Comparison of ENCODE assay signal across 9 cellular contexts in genomic region chr12:48973992-48974673, GRCh38. TPM values are rescaled to one million over a fixed set of nuclear protein-coding genes. Genes with fewer than 3 reads are reported as not detected.
DNase-seq lines count a peak whose midpoint lies in the region; ATAC-seq lines count a peak whose summit lies in the region.
"Had no signal": no experiment of that assay in that cellular context is flagged by ENCODE, and none has a peak within 500 bp of the region (broad histone marks: within the 10 kb centered on the region; RNA-seq: fewer than 3 reads in every experiment).

No MANE protein-coding gene starts in this region.

- intact Hi-C loops in left cardiac atrium (cut with DNase I): no loop called here

- peaks cover 15% of the 10 kb centered on the region for H3K27me3 ChIP-seq in GM23248 (replicated peaks; ENCODE audit: insufficient read depth)

- no peaks in the 10 kb centered on the region for H3K9me2 ChIP-seq in GM23248 (ENCODE audit: insufficient read depth)

- no peak overlapping the region for H2AFZ ChIP-seq in GM23248

- no peak overlapping the region for H3K9ac ChIP-seq in GM23248

- 25 to 46% methylated on average over 11 to 17 of the region's 17 CpGs for WGBS in GM23248 (ENCODE audit: low coverage in 1 of 2, low lambda C conversion rate in 2 of 2, missing lambda C conversion rate in 2 of 2), 2 experiments

- peaks cover 37% of the 10 kb centered on the region for H3K4me1 ChIP-seq in GM23248 (ENCODE audit: insufficient read depth)

- no peak overlapping the region for H3K4me2 ChIP-seq in GM23248 (ENCODE audit: unreplicated experiment)

- DNase-seq in GM23248: peak; percentile 68
- peak; percentile 39 for DNase-seq in activated CD8-positive, alpha-beta memory T cell treated with anti-CD3 and anti-CD28 coated beads, Interleukin-2, amount 50 U/mL, for 4 hours
- DNase-seq in left cardiac atrium: peak; percentile 79
- DNase-seq in stimulated activated CD4-positive, alpha-beta T cell treated with anti-CD3 and anti-CD28 coated beads, Interleukin-4, amount 100 ng/mL, for 24 hours: peak; percentile 37
- DNase-seq in MV-4-11 (lab: John Stamatoyannopoulos, UW): no peak
- DNase-seq in SW 1271 (lab: John Stamatoyannopoulos, UW): no peak

- ATAC-seq in left cardiac atrium (peak; percentile 44 to 66), HG03457 (IDR thresholded peaks at IDR 0.05; ENCODE audit: unreplicated experiment) (no peak), GM21737 (IDR thresholded peaks at IDR 0.05; ENCODE audit: unreplicated experiment) (no peak)

- no peaks in the 10 kb centered on the region for H3K9me3 ChIP-seq in GM23248 (ENCODE audit: low read depth)

- H3K27ac ChIP-seq in GM23248: no peak overlapping the region

- H3F3A ChIP-seq in GM23248 (ENCODE audit: insufficient read depth): peaks cover 3% of the 10 kb centered on the region; the same call in 1 of the 2 replicates

- in situ Hi-C loops in GM23248 (cut with MboI): no loop called here

- no peaks in the 10 kb centered on the region for H4K20me1 ChIP-seq in GM23248 (ENCODE audit: insufficient read depth)

- no peak overlapping the region for H3K4me3 ChIP-seq in GM23248

- H3K36me3 ChIP-seq in GM23248 (ENCODE audit: low read depth): no peaks in the 10 kb centered on the region

- no peaks in the 10 kb centered on the region for H3K79me2 ChIP-seq in GM23248 (ENCODE audit: insufficient read depth)

RNA-seq across cellular contexts. Expression of gene WNT10B, which starts 2.6 kb away (rescaled TPM):
- 0.32 TPM in 1 of 2 replicates, not detected in the other for total RNA-seq in GM23248 (2014; rRNA removed; shearing (Covaris generic))
- polyA plus RNA-seq in GM23248 (2016; fragmentation: Nextera tagmentation; extraction: Ambion mirVana): 0.29 and 0.61 TPM in 2 replicates
- total RNA-seq in left cardiac atrium: 1 to 10 TPM in 1 of 2 donors, under 1 TPM in 1; 0.65 to 1.0 TPM

RNA-seq across cellular contexts. Expression of gene WNT1, which starts 4.0 kb away (rescaled TPM):
- total RNA-seq in GM23248 (2014; rRNA removed; shearing (Covaris generic)): not detected in 2 replicates
- not detected in 2 replicates for polyA plus RNA-seq in GM23248 (2016; fragmentation: Nextera tagmentation; extraction: Ambion mirVana)
- total RNA-seq in left cardiac atrium: not detected
- total RNA-seq: LHCN-M2 had no signal

RNA-seq across cellular contexts. Expression of gene ARF3, which starts 16.8 kb away (rescaled TPM):
- total RNA-seq in GM23248 (2014; rRNA removed; shearing (Covaris generic)): 55.3 and 87.7 TPM in 2 replicates
- polyA plus RNA-seq in GM23248 (2016; fragmentation: Nextera tagmentation; extraction: Ambion mirVana): 65.0 and 71.7 TPM in 2 replicates
- 10 to 100 TPM; 72.2 to 90.5 TPM for total RNA-seq in left cardiac atrium

RNA-seq across cellular contexts. Expression of gene DDN, which starts 25.0 kb away (rescaled TPM):
- total RNA-seq in GM23248 (2014; rRNA removed; shearing (Covaris generic)): 0.13 TPM in 1 of 2 replicates, not detected in the other
- 0.06 TPM in 1 of 2 replicates, not detected in the other for polyA plus RNA-seq in GM23248 (2016; fragmentation: Nextera tagmentation; extraction: Ambion mirVana)
- total RNA-seq in left cardiac atrium: under 1 TPM; 0.29 to 0.84 TPM

RNA-seq across cellular contexts. Expression of gene PRKAG1, which starts 44.4 kb away (rescaled TPM):
- 86.1 and 91.3 TPM in 2 replicates for total RNA-seq in GM23248 (2014; rRNA removed; shearing (Covaris generic))
- 62.5 and 66.8 TPM in 2 replicates for polyA plus RNA-seq in GM23248 (2016; fragmentation: Nextera tagmentation; extraction: Ambion mirVana)
- 10 to 100 TPM; 70.2 to 72.2 TPM for total RNA-seq in left cardiac atrium

Comparison
In these comparisons a context has a peak if more than half of its experiments do, and no peak if none do; other contexts are left out.
1. DNase-seq: peak in GM23248 (single experiment), activated CD8-positive, alpha-beta memory T cell treated with anti-CD3 and anti-CD28 coated beads, Interleukin-2, amount 50 U/mL, for 4 hours (single experiment), left cardiac atrium (single experiment) and stimulated activated CD4-positive, alpha-beta T cell treated with anti-CD3 and anti-CD28 coated beads, Interleukin-4, amount 100 ng/mL, for 24 hours (single experiment); none in MV-4-11 (single experiment) and SW 1271 (0 of 2).
2. ATAC-seq: peak in left cardiac atrium (2 of 2); none in HG03457 (single experiment) and GM21737 (single experiment).